In the genomic region with DNA sequence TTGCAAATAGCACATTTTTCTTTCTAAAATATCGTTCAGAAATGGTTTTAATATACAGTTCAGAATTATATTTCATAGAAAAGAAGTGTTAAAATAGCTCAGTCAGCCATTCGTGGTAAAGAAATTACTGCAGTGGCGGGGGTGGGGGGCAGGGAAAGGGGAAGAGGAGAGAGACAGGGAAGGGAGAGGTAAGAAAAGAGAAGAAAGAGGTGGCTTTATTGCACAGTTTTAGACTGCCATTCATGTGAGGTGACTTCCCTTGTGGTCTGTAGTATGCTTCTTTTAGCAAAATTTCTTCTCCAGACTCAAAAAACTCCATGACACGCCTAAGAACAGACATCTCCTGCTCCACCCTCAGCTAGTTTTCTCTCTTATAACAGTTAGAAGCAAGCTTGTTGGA, we compare ENCODE assay signal across 28 cellular contexts.
"Had no signal": no experiment of that assay in that cellular context is flagged by ENCODE, and none has a peak within 500 bp of the region (broad histone marks: within the 10 kb centered on the region; RNA-seq: fewer than 3 reads in every experiment).

No MANE protein-coding gene starts in this region.

- H3K4me3 ChIP-seq: adrenal gland, body of pancreas, breast epithelium, cardiac muscle cell, colonic mucosa, esophagus squamous epithelium, gastroesophageal sphincter, heart right ventricle had no signal

- DNase-seq: activated CD4-positive, alpha-beta memory T cell treated with anti-CD3 and anti-CD28 coated beads for 36 hours; activated CD4-positive, alpha-beta T cell treated with anti-CD3 and anti-CD28 coated beads for 36 hours; activated CD4-positive, alpha-beta T cell treated with anti-CD3 and anti-CD28 coated beads, Interleukin-2, amount 10 ng/mL, durations not matched to agents 24 days and 14 days; activated CD4-positive, CD25-positive, alpha-beta regulatory T cell; activated CD4-positive, CD25-positive, alpha-beta regulatory T cell treated with anti-CD3 and anti-CD28 coated beads, Interleukin-2, amount 50 U/mL, for 72 hours; activated CD8-positive, alpha-beta memory T cell treated with anti-CD3 and anti-CD28 coated beads, Interleukin-2, amount 10 ng/mL, durations not matched to agents 7 days and 5 days; activated CD8-positive, alpha-beta memory T cell treated with anti-CD3 and anti-CD28 coated beads, Interleukin-2, amount 50 U/mL, for 4 hours; activated CD8-positive, alpha-beta T cell treated with anti-CD3 and anti-CD28 coated beads, Interleukin-2, amount 10 ng/mL, durations not matched to agents 7 days and 5 days; activated effector memory CD4-positive, alpha-beta T cell treated with anti-CD3 and anti-CD28 coated beads, Interleukin-2, amount 50 U/mL, for 16 hours; activated naive CD4-positive, alpha-beta T cell treated with anti-CD3 and anti-CD28 coated beads for 36 hours; activated naive CD8-positive, alpha-beta T cell treated with anti-CD3 and anti-CD28 coated beads for 36 hours; activated naive CD8-positive, alpha-beta T cell treated with anti-CD3 and anti-CD28 coated beads, Interleukin-2, amount 50 U/mL, for 24 hours; activated T-cell treated with anti-CD3 and anti-CD28 coated beads, Interleukin-2, amount 50 U/mL, for 1 hour; activated T-cell treated with anti-CD3 and anti-CD28 coated beads, Interleukin-2, amount 50 U/mL, for 48 hours; adrenal gland; amygdala; aorta; body of pancreas; central memory CD4-positive, alpha-beta T cell; cerebellar nuclear complex; colonic mucosa; effector CD8-positive, alpha-beta T cell; esophagus squamous epithelium; foreskin melanocyte; heart right ventricle had no signal
